Comparison of ENCODE assay signal across 40 cellular contexts in the genomic region with DNA sequence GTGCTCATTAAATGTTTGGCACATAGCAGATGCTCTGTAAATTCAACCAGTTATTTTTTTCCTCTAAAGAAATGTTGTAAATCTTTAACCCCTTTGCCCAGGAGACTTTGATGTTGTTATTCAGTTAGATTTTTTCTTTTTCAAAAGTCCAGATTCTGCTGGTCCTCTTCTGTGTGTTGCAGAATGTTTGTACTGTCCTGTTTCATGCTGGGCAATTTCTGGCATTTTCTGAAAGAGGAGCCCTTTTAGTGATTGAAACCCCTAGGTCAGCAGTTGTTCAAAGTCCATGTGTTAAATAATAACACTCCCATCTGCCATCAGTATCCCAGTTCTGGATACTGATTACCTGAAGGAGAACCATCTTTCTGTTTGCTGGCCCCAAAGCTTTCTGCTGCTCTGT. TPM values are rescaled to one million over a fixed set of nuclear protein-coding genes. Genes with fewer than 3 reads are reported as not detected.
"Had no signal": no experiment of that assay in that cellular context is flagged by ENCODE, and none has a peak within 500 bp of the region (broad histone marks: within the 10 kb centered on the region; RNA-seq: fewer than 3 reads in every experiment).

No MANE protein-coding gene starts in this region.

- H3K4me3 ChIP-seq: gastrocnemius medialis, heart left ventricle, hepatocyte, mucosa of descending colon, pancreas, smooth muscle cell, stomach, thyroid gland, vagina had no signal

- H3K27ac Mint-ChIP-seq: dendritic cell treated with granulocyte-macrophage colony-stimulating factor and Interleukin-4, amounts not matched to agents 40 ng/mL and 50 ng/mL, for 4 days; endodermal cell; mesothelial cell of epicardium; naive B cell; natural killer cell treated with Interleukin-12 subunit alpha and Interleukin-12 subunit beta and Interleukin-15 and Interleukin-18, amount 100 ng/mL, for 72 hours had no signal

- H3K36me3 ChIP-seq: gastrocnemius medialis, heart left ventricle, neutrophil, pancreas, stomach, thyroid gland, vagina had no signal

- H3K27me3 ChIP-seq: gastrocnemius medialis, heart left ventricle, hepatocyte, neutrophil, pancreas, thyroid gland, vagina had no signal

- H3K4me1 Mint-ChIP-seq: mesothelial cell of epicardium, naive B cell, neural crest cell had no signal

- H3K9me3 Mint-ChIP-seq: dendritic cell treated with granulocyte-macrophage colony-stimulating factor and Interleukin-4, amounts not matched to agents 40 ng/mL and 50 ng/mL, for 4 days; endodermal cell; mesothelial cell of epicardium; naive B cell; natural killer cell treated with Interleukin-12 subunit alpha and Interleukin-12 subunit beta and Interleukin-15 and Interleukin-18, amount 100 ng/mL, for 72 hours; neural crest cell had no signal

- H3K4me3 Mint-ChIP-seq: dendritic cell treated with granulocyte-macrophage colony-stimulating factor and Interleukin-4, amounts not matched to agents 40 ng/mL and 50 ng/mL, for 4 days; endodermal cell; mesothelial cell of epicardium; naive B cell; natural killer cell treated with Interleukin-12 subunit alpha and Interleukin-12 subunit beta and Interleukin-15 and Interleukin-18, amount 100 ng/mL, for 72 hours; neural crest cell had no signal

- H3K4me1 ChIP-seq: gastrocnemius medialis, pancreas, stomach, vagina had no signal

- DNase-seq: effector CD8-positive, alpha-beta T cell; endodermal cell; foreskin fibroblast; gastrocnemius medialis; heart left ventricle; kidney glomerular epithelial cell; left colon; mesenchymal stem cell; mucosa of descending colon; naive B cell; pancreas; stimulated activated CD4-positive, alpha-beta T cell treated with anti-CD3 and anti-CD28 coated beads, Interleukin-12 subunit alpha, Interleukin-12 subunit beta, amount 100 ng/mL, for 4 hours; stimulated activated CD4-positive, alpha-beta T cell treated with anti-CD3 and anti-CD28 coated beads, Interleukin-1b, Interleukin-23, amount 100 ng/mL, for 48 hours; stimulated activated CD4-positive, alpha-beta T cell treated with anti-CD3 and anti-CD28 coated beads, Interleukin-4, amount 100 ng/mL, for 1 hour; stimulated activated CD8-positive, alpha-beta memory T cell treated with anti-CD3 and anti-CD28 coated beads, Interleukin-4, amount 100 ng/mL, for 48 hours; stimulated activated naive CD4-positive, alpha-beta T cell; stomach; thyroid gland; trophoblast cell had no signal

- H3K36me3 Mint-ChIP-seq: mesothelial cell of epicardium; naive B cell; natural killer cell treated with Interleukin-12 subunit alpha and Interleukin-12 subunit beta and Interleukin-15 and Interleukin-18, amount 100 ng/mL, for 72 hours had no signal

- FAIRE-seq: colon, pancreas had no signal

- H3K27me3 Mint-ChIP-seq: dendritic cell treated with granulocyte-macrophage colony-stimulating factor and Interleukin-4, amounts not matched to agents 40 ng/mL and 50 ng/mL, for 4 days had no signal

- H3K9me3 ChIP-seq: gastrocnemius medialis, heart left ventricle, mucosa of descending colon, neutrophil, pancreas, stomach, thyroid gland, vagina had no signal

- H3K27ac ChIP-seq: epithelial cell of prostate, gastrocnemius medialis, heart left ventricle, hepatocyte, neutrophil, pancreas, stomach, vagina had no signal

- ATAC-seq: esophagus mucosa; gastrocnemius medialis; heart left ventricle; natural killer cell treated with Interleukin-12 subunit alpha and Interleukin-12 subunit beta and Interleukin-15 and Interleukin-18, amount 100 ng/mL, for 72 hours; pancreas; sciatic nerve had no signal

RNA-seq across cellular contexts. Expression of a gene that starts 1.3 kb away (rescaled TPM):
- total RNA-seq: endodermal cell; esophagus mucosa; gastrocnemius medialis; glomerular endothelial cell; heart left ventricle; left colon; lower leg skin; lung microvascular endothelial cell; mesothelial cell of epicardium; mucosa of descending colon; natural killer cell treated with Interleukin-12 subunit alpha and Interleukin-12 subunit beta and Interleukin-15 and Interleukin-18, amount 100 ng/mL, for 72 hours; neural crest cell; omental fat pad; pancreas; posterior vena cava; pulmonary artery endothelial cell; sciatic nerve; smooth muscle cell; stomach; subcutaneous adipose tissue; temporal lobe; thyroid gland; ureter; vagina had no signal
- polyA plus RNA-seq: heart left ventricle, smooth muscle cell, stomach had no signal

RNA-seq across cellular contexts. Expression of a gene that starts 40.9 kb away (rescaled TPM):
- total RNA-seq: endodermal cell; esophagus mucosa; glomerular endothelial cell; heart left ventricle; left colon; lower leg skin; lung microvascular endothelial cell; mesothelial cell of epicardium; mucosa of descending colon; natural killer cell treated with Interleukin-12 subunit alpha and Interleukin-12 subunit beta and Interleukin-15 and Interleukin-18, amount 100 ng/mL, for 72 hours; neural crest cell; omental fat pad; pancreas; posterior vena cava; pulmonary artery endothelial cell; sciatic nerve; smooth muscle cell; stomach; subcutaneous adipose tissue; temporal lobe; thyroid gland; ureter; vagina had no signal
- polyA plus RNA-seq: heart left ventricle, smooth muscle cell, stomach had no signal
